21 cellular contexts compared by ENCODE assay signal in the genomic region with DNA sequence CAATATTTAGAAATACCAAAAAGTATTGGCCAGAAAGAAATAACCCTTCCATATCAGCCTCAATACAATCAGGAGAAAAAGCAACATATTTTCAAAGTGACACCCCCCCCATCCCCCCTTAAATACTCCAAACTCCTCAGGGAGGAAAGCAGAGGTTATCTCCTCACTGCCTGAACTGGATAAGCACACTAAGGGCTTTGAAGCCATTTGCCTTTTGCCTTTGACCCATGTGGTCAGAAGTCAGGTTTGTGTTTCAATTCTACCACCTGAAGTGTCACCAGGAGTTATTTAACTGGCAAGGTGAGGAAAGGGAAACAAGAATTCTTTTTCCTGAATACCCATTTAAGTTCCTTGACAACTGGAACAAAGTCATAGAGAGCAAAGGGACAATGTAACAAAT. TPM values are rescaled to one million over a fixed set of nuclear protein-coding genes. Genes with fewer than 3 reads are reported as not detected.
DNase-seq lines count a peak whose midpoint lies in the region; ATAC-seq and TF ChIP-seq lines count a peak whose summit lies in the region.
"Had no signal": no experiment of that assay in that cellular context is flagged by ENCODE, and none has a peak within 500 bp of the region (broad histone marks: within the 10 kb centered on the region; RNA-seq: fewer than 3 reads in every experiment).

No MANE protein-coding gene starts in this region.

- TF ChIP-seq CTCF in left ventricle myocardium inferior (IDR thresholded peaks at IDR 0.05; ENCODE audit: borderline replicate concordance): no peak
- TF ChIP-seq CTCF in heart right ventricle (IDR thresholded peaks at IDR 0.05): no peak
- TF ChIP-seq CTCF in HFFc6 (IDR thresholded peaks at IDR 0.05): no peak
- no peak for TF ChIP-seq CTCF in gastrocnemius medialis (IDR thresholded peaks at IDR 0.05 in 4 of 5, conservative IDR thresholded peaks at IDR 0.05 in 1 of 5)

- no peak for DNase-seq in left ventricle myocardium inferior
- no peak for DNase-seq in heart right ventricle
- no peak for DNase-seq in HFFc6
- DNase-seq in erythroblast (lab: John Stamatoyannopoulos, UW): peak; percentile 19 to 25
- no peak for DNase-seq in gastrocnemius medialis
- no peak for DNase-seq in activated CD4-positive, CD25-positive, alpha-beta regulatory T cell (lab: John Stamatoyannopoulos, UW)
- DNase-seq in RKO (ENCODE audit: low spot score): no peak
- DNase-seq: DMS79 treated with DMSO at 0.1 percent for 48 hours, GM23248, KG1, NCI-H1417, NCI-H187, NCI-H2107, NCI-H510A, NCI-H774, PC-3, SJCRH30, SW 1271 had no signal

- peaks cover 84% of the 10 kb centered on the region for H3K4me1 ChIP-seq in left ventricle myocardium inferior
- H3K4me1 ChIP-seq in heart right ventricle: peaks cover 11 to 70% (median 50%) of the 10 kb centered on the region in 9 donors
- peaks cover 68 to 78% of the 10 kb centered on the region in 2 donors for H3K4me1 ChIP-seq in gastrocnemius medialis

- no peaks in the 10 kb centered on the region for H3K27me3 ChIP-seq in left ventricle myocardium inferior (ENCODE audit: low read depth)
- no peaks in the 10 kb centered on the region for H3K27me3 ChIP-seq in heart right ventricle
- H3K27me3 ChIP-seq in gastrocnemius medialis: no peaks in the 10 kb centered on the region
- H3K27me3 ChIP-seq: SJCRH30 had no signal

- H3K4me3 ChIP-seq in left ventricle myocardium inferior: no peak overlapping the region
- no peak overlapping the region for H3K4me3 ChIP-seq in heart right ventricle
- no peak overlapping the region for H3K4me3 ChIP-seq in gastrocnemius medialis
- H3K4me3 ChIP-seq: GM23248, HAP-1, SJCRH30 had no signal

- ATAC-seq in heart right ventricle: no peak
- no peak for ATAC-seq in gastrocnemius medialis
- ATAC-seq in GM21576 (IDR thresholded peaks at IDR 0.05; ENCODE audit: unreplicated experiment): no peak
- ATAC-seq: PC-3 had no signal

- H3K4me1 Mint-ChIP-seq in HFFc6 (ENCODE audit: low read depth): peaks cover 77% of the 10 kb centered on the region

- TF ChIP-seq POLR2A in erythroblast (IDR thresholded peaks at IDR 0.05; ENCODE audit: low read length) (peak; percentile 31), gastrocnemius medialis (IDR thresholded peaks at IDR 0.05) (no peak)

- H3K4me3 Mint-ChIP-seq in HFFc6: no peak overlapping the region

- peak overlapping the region; percentile 64 for H3K27ac Mint-ChIP-seq in HFFc6

- peaks cover 18% of the 10 kb centered on the region; the same call in 1 of the 2 replicates for H3K36me3 Mint-ChIP-seq in HFFc6 (ENCODE audit: low read depth)

- peaks cover 3% of the 10 kb centered on the region for H3K27me3 Mint-ChIP-seq in HFFc6 (ENCODE audit: insufficient read depth)

- intact Hi-C loops in left ventricle myocardium inferior (cut with micrococcal nuclease): no loop called here
- intact Hi-C loops in heart right ventricle (cut with DNase I): loop anchor here in 4 of 10 donors (5.0 to 10.0 kb wide), 4 partner anchors 119 to 877 kb away; no protein-coding TSS in a partner anchor
- intact Hi-C loops in gastrocnemius medialis (cut with DNase I; ENCODE audit: low total_unique reads): loop anchor here (10.0 kb wide), 1 partner anchor 397 kb away; no protein-coding TSS in a partner anchor

- H3K27ac ChIP-seq in left ventricle myocardium inferior (replicated peaks): peak overlapping the region; percentile 99
- peak overlapping the region in 4 of 10 donors; percentile 2 to 99 (median 46) for H3K27ac ChIP-seq in heart right ventricle
- H3K27ac ChIP-seq in gastrocnemius medialis: peak overlapping the region; percentile 79 to 99 (median 98)
- H3K27ac ChIP-seq: C4-2B, GM23248, SJCRH30 had no signal

- H3K9me3 ChIP-seq in left ventricle myocardium inferior (replicated peaks) (no peaks in the 10 kb centered on the region), heart right ventricle (no peaks in the 10 kb centered on the region), gastrocnemius medialis (no peaks in the 10 kb centered on the region)
- H3K9me3 ChIP-seq: HAP-1, SJCRH30 had no signal

- in situ Hi-C loops in gastrocnemius medialis (cut with MboI; ENCODE audit: low sequenced_read_pairs in 4 of 4): loop anchor here in 2 of 4 donors (25.0 kb wide), 3 partner anchors 404 to 904 kb away; partner anchors contain the start of genes AKAP1 (in 1 of the 2) and MSI2 (in 1 of the 2)

- H3K36me3 ChIP-seq in left ventricle myocardium inferior (no peaks in the 10 kb centered on the region), heart right ventricle (peaks cover 0 to 4% (median 0%) of the 10 kb centered on the region in 9 donors), gastrocnemius medialis (no peaks in the 10 kb centered on the region)
- H3K36me3 ChIP-seq: SJCRH30 had no signal

- no peaks in the 10 kb centered on the region for H3K9me3 Mint-ChIP-seq in HFFc6

RNA-seq across cellular contexts. Expression of gene VEZF1, which starts 3.5 kb away (rescaled TPM):
- total RNA-seq in left ventricle myocardium inferior: 77.2 TPM
- total RNA-seq in heart right ventricle: 10 to 100 TPM; 56.2 to 81.2 (median 61.5) TPM
- 10 to 100 TPM; 17.5 to 21.7 TPM for polyA plus RNA-seq in heart right ventricle
- 10 to 100 TPM; 41.7 to 56.5 (median 51.8) TPM for total RNA-seq in HFFc6 (2021; fragmentation: NEBNext Ultra II Directional; extraction: Animal tissue kit (Norgen Biotek cat#: 25700))
- total RNA-seq in gastrocnemius medialis: 100 to 1,000 TPM in 3 of 4 donors, 10 to 100 TPM in 1; 99.9 to 137 (median 106) TPM

RNA-seq across cellular contexts. Expression of gene SRSF1, which starts 15.5 kb away (rescaled TPM):
- total RNA-seq in left ventricle myocardium inferior (92.4 TPM), heart right ventricle (100 to 1,000 TPM in 3 of 10 donors, 10 to 100 TPM in 7; 79.8 to 130 (median 94.7) TPM), gastrocnemius medialis (10 to 100 TPM; 69.4 to 85.4 (median 82.2) TPM)
- 10 to 100 TPM; 70.3 to 76.3 TPM for polyA plus RNA-seq in heart right ventricle
- total RNA-seq in HFFc6 (2021; fragmentation: NEBNext Ultra II Directional; extraction: Animal tissue kit (Norgen Biotek cat#: 25700)): 100 to 1,000 TPM; 216 to 296 (median 271) TPM

RNA-seq across cellular contexts. Expression of gene CUEDC1, which starts 36.3 kb away (rescaled TPM):
- total RNA-seq in left ventricle myocardium inferior (43.2 TPM), heart right ventricle (10 to 100 TPM; 38.3 to 65.0 (median 47.2) TPM), gastrocnemius medialis (10 to 100 TPM; 31.2 to 43.9 (median 34.3) TPM)
- 10 to 100 TPM; 26.9 to 33.1 TPM for polyA plus RNA-seq in heart right ventricle
- 10 to 100 TPM; 34.0 to 41.0 (median 34.9) TPM for total RNA-seq in HFFc6 (2021; fragmentation: NEBNext Ultra II Directional; extraction: Animal tissue kit (Norgen Biotek cat#: 25700))

Comparison
In these comparisons a context has a peak if more than half of its experiments do, and no peak if none do; other contexts are left out.
1. DNase-seq: peak in erythroblast (2 of 2); none in left ventricle myocardium inferior (single experiment), heart right ventricle (0 of 2), HFFc6 (single experiment), gastrocnemius medialis (0 of 2), activated CD4-positive, CD25-positive, alpha-beta regulatory T cell (0 of 4) and RKO (single experiment).